In the genomic region with DNA sequence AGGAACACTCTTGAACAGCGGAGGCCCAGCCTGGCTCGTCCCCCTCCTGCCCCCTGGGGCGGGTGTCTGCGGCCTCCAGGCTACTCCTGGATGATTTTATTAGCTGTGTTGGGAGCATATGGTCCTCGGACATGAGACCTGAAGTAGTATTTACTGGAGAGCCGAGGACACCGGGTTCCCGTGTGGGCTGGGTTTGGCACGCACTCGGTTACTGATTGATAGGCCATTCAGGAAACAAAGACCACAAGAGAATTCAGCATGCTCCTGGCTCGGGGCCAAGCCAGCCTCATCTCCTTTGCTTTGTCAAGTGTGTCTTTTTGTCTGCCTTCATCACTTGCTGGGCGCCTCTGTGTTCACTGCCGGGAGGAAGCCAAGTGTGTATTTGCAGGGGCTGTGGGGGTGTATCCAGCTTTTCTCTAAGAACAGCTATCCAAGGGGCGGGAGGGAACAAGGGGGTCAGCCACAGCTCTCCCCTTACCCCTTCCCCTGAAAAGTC, we compare ENCODE assay signal across 9 cellular contexts. TPM values are rescaled to one million over a fixed set of nuclear protein-coding genes. Genes with fewer than 3 reads are reported as not detected.
DNase-seq lines count a peak whose midpoint lies in the region; ATAC-seq and TF ChIP-seq lines count a peak whose summit lies in the region.
"Had no signal": no experiment of that assay in that cellular context is flagged by ENCODE, and none has a peak within 500 bp of the region (broad histone marks: within the 10 kb centered on the region; RNA-seq: fewer than 3 reads in every experiment).

No MANE protein-coding gene starts in this region.

- no peak overlapping the region for H4K91ac ChIP-seq in neuronal stem cell (ENCODE audit: low read depth, low read length, poor library complexity)

- H3K9me2 ChIP-seq in Loucy (replicated peaks; ENCODE audit: low read depth, low read length): no peaks in the 10 kb centered on the region

- peaks cover 45% of the 10 kb centered on the region for H3K4me1 ChIP-seq in Loucy (ENCODE audit: insufficient read depth, low read length, poor library complexity, severe bottlenecking)
- H3K4me1 ChIP-seq in neuronal stem cell (ENCODE audit: control insufficient read depth in 2 of 2, insufficient read depth in 1 of 2, low read depth in 1 of 2, low read length in 2 of 2): peaks cover 20 to 29% of the 10 kb centered on the region in 2 donors
- peaks cover 43% of the 10 kb centered on the region for H3K4me1 ChIP-seq in upper lobe of right lung

- no peak overlapping the region for H4K8ac ChIP-seq in neuronal stem cell (ENCODE audit: low read depth, low read length)

- no peak overlapping the region for H2AK5ac ChIP-seq in neuronal stem cell (ENCODE audit: low read depth, low read length)

- peak; percentile 86 for DNase-seq in DMS79 (lab: John Stamatoyannopoulos, UW)
- peak; percentile 71 for DNase-seq in WERI-Rb-1
- DNase-seq in central memory CD8-positive, alpha-beta T cell (ENCODE audit: low spot score in 2 of 2): peak; percentile 80 to 84
- DNase-seq in neuronal stem cell (ENCODE audit: low spot score): no peak
- DNase-seq in upper lobe of right lung: peak; percentile 79
- DNase-seq in superior temporal gyrus (ENCODE audit: extremely low spot score): no peak

- no peaks in the 10 kb centered on the region for H3K79me2 ChIP-seq in Loucy (ENCODE audit: insufficient read depth, low read length)

- H3K36me3 ChIP-seq in Loucy (ENCODE audit: insufficient read depth, low read length) (no peaks in the 10 kb centered on the region), WERI-Rb-1 (no peaks in the 10 kb centered on the region), neuronal stem cell (replicated peaks in 1 of 2; ENCODE audit: control insufficient read depth in 2 of 2, insufficient read depth in 2 of 2, low read length in 2 of 2) (no peaks in the 10 kb centered on the region), upper lobe of right lung (no peaks in the 10 kb centered on the region)

- peak overlapping the region; percentile 76 for H3K4me2 ChIP-seq in Loucy (ENCODE audit: low read depth, low read length, poor library complexity, severe bottlenecking)
- no peak overlapping the region for H3K4me2 ChIP-seq in neuronal stem cell (ENCODE audit: insufficient read depth, low read length, poor library complexity, severe bottlenecking)

- no peak overlapping the region for H2BK15ac ChIP-seq in neuronal stem cell (ENCODE audit: low read length)

- H3K4me1 Mint-ChIP-seq in central memory CD8-positive, alpha-beta T cell: peaks cover 53% of the 10 kb centered on the region

- H3K27ac Mint-ChIP-seq in central memory CD8-positive, alpha-beta T cell (ENCODE audit: low read depth): peak overlapping the region; percentile 86

- no peak overlapping the region for H2BK12ac ChIP-seq in neuronal stem cell (ENCODE audit: low read length)

- peak overlapping the region; percentile 63 for H3K9ac ChIP-seq in Loucy (ENCODE audit: low read depth, low read length, poor library complexity, severe bottlenecking)
- no peak overlapping the region for H3K9ac ChIP-seq in neuronal stem cell (ENCODE audit: low read depth, low read length, poor library complexity)

- peaks cover 6% of the 10 kb centered on the region for H3K36me3 Mint-ChIP-seq in central memory CD8-positive, alpha-beta T cell (ENCODE audit: insufficient read depth)

- no peaks in the 10 kb centered on the region for H3F3A ChIP-seq in Loucy (ENCODE audit: low read depth)

- H3K27ac ChIP-seq in WERI-Rb-1 (peak overlapping the region; percentile 94), neuronal stem cell (replicated peaks; ENCODE audit: low read length) (no peak overlapping the region), upper lobe of right lung (peak overlapping the region; percentile 71)

- peaks cover 15% of the 10 kb centered on the region for H3K27me3 Mint-ChIP-seq in central memory CD8-positive, alpha-beta T cell

- H2BK5ac ChIP-seq in neuronal stem cell (ENCODE audit: low read length): no peak overlapping the region

- WGBS in neuronal stem cell (ENCODE audit: extremely low coverage in 2 of 2, insufficient read length in 2 of 2, insufficient replicate concordance in 1 of 2), 2 donors: no CpG with 5 or more reads among the region's 14 CpGs

- no peaks in the 10 kb centered on the region for H3K9me3 Mint-ChIP-seq in central memory CD8-positive, alpha-beta T cell

- no peaks in the 10 kb centered on the region for H4K20me1 ChIP-seq in Loucy (ENCODE audit: insufficient read depth, low read length, poor library complexity, severe bottlenecking)

- H3K9me3 ChIP-seq in Loucy (ENCODE audit: insufficient read depth, low read depth, low read length) (no peaks in the 10 kb centered on the region), WERI-Rb-1 (ENCODE audit: severe bottlenecking) (no peaks in the 10 kb centered on the region), neuronal stem cell (replicated peaks in 1 of 2; ENCODE audit: control insufficient read depth in 2 of 2, insufficient read depth in 1 of 2, low read depth in 1 of 2, low read length in 2 of 2) (no peaks in the 10 kb centered on the region), upper lobe of right lung (no peaks in the 10 kb centered on the region)

- H3K79me1 ChIP-seq in neuronal stem cell (ENCODE audit: low read depth, low read length): no peaks in the 10 kb centered on the region

- no peak overlapping the region for H2BK120ac ChIP-seq in neuronal stem cell (ENCODE audit: low read depth, low read length)

- H3K27me3 ChIP-seq in Loucy (ENCODE audit: insufficient read depth, low read length, poor library complexity, severe bottlenecking): no peaks in the 10 kb centered on the region
- no peaks in the 10 kb centered on the region for H3K27me3 ChIP-seq in WERI-Rb-1 (ENCODE audit: insufficient read depth, low read depth, severe bottlenecking)
- peaks cover 0 to 20% (median 0%) of the 10 kb centered on the region in 3 experiments for H3K27me3 ChIP-seq in neuronal stem cell (ENCODE audit: control insufficient read depth in 3 of 3, insufficient read depth in 3 of 3, low read depth in 1 of 3, low read length in 3 of 3)
- no peaks in the 10 kb centered on the region for H3K27me3 ChIP-seq in upper lobe of right lung

- peak overlapping the region; percentile 1; the same call in 1 of the 2 replicates for H2AFZ ChIP-seq in Loucy (ENCODE audit: low read length)
- peak overlapping the region; percentile 70 for H2AFZ ChIP-seq in neuronal stem cell (ENCODE audit: low read length)

- H3K4me3 ChIP-seq in Loucy (ENCODE audit: low read length, poor library complexity, severe bottlenecking): peak overlapping the region; percentile 52
- H3K4me3 ChIP-seq in WERI-Rb-1 (ENCODE audit: low read depth, low read length): peak overlapping the region; percentile 2
- H3K4me3 ChIP-seq in neuronal stem cell (ENCODE audit: low read length in 2 of 2): no peak overlapping the region
- H3K4me3 ChIP-seq in upper lobe of right lung: no peak overlapping the region

- TF ChIP-seq CTCF in Loucy (conservative IDR thresholded peaks at IDR 0.05; ENCODE audit: low read length) (no peak), WERI-Rb-1 (IDR thresholded peaks at IDR 0.05; ENCODE audit: low read depth, low read length) (no peak), upper lobe of right lung (IDR thresholded peaks at IDR 0.05) (no peak)

- H3K18ac ChIP-seq in neuronal stem cell (ENCODE audit: low read length): peak overlapping the region; percentile 24

- peak; percentile 45 for ATAC-seq in GM21529 (IDR thresholded peaks at IDR 0.05; ENCODE audit: unreplicated experiment)
- ATAC-seq in central memory CD8-positive, alpha-beta T cell (replicated peaks; ENCODE audit: extremely low read depth, poor library complexity, severe bottlenecking): peak; percentile 69
- peak; percentile 2 for ATAC-seq in upper lobe of right lung

- intact Hi-C loops in upper lobe of right lung (cut with DNase I): no loop called here

- H3K4me3 Mint-ChIP-seq in central memory CD8-positive, alpha-beta T cell: peak overlapping the region; percentile 66

- no peak overlapping the region for H3K23ac ChIP-seq in neuronal stem cell (ENCODE audit: low read depth, low read length, poor library complexity)

- no peak overlapping the region for H3K4ac ChIP-seq in neuronal stem cell (ENCODE audit: low read length)

- H3K14ac ChIP-seq in neuronal stem cell (ENCODE audit: low read length): no peak overlapping the region

RNA-seq across cellular contexts. Expression of a gene that starts 9.7 kb away (rescaled TPM):
- polyA plus RNA-seq in neuronal stem cell (2013, experiment 1 of 2): 4.1 TPM
- polyA plus RNA-seq in neuronal stem cell (2013, experiment 2 of 2): 3.3 TPM
- 3.6 TPM for total RNA-seq in upper lobe of right lung
- polyA plus RNA-seq: keratinocyte had no signal

RNA-seq across cellular contexts. Expression of a gene that starts 17.8 kb away (rescaled TPM):
- 0.47 TPM for polyA plus RNA-seq in neuronal stem cell (2013, experiment 1 of 2)
- polyA plus RNA-seq in neuronal stem cell (2013, experiment 2 of 2): 0.50 TPM
- 1.3 TPM for total RNA-seq in upper lobe of right lung
- polyA plus RNA-seq: keratinocyte had no signal

Comparison
In these comparisons a context has a peak if more than half of its experiments do, and no peak if none do; other contexts are left out.
1. DNase-seq: peak in DMS79 (single experiment), WERI-Rb-1 (single experiment), central memory CD8-positive, alpha-beta T cell (2 of 2) and upper lobe of right lung (single experiment); none in neuronal stem cell (single experiment) and superior temporal gyrus (single experiment).
2. ATAC-seq: peak in every context shown above with its lines; median percentile 69 in central memory CD8-positive, alpha-beta T cell; 45 in GM21529; 2 in upper lobe of right lung.
3. H3K4me3 ChIP-seq: peak in Loucy (single experiment) and WERI-Rb-1 (single experiment); none in neuronal stem cell (0 of 2) and upper lobe of right lung (single experiment).